ENCODE assay signal across 10 cellular contexts in the genomic region with DNA sequence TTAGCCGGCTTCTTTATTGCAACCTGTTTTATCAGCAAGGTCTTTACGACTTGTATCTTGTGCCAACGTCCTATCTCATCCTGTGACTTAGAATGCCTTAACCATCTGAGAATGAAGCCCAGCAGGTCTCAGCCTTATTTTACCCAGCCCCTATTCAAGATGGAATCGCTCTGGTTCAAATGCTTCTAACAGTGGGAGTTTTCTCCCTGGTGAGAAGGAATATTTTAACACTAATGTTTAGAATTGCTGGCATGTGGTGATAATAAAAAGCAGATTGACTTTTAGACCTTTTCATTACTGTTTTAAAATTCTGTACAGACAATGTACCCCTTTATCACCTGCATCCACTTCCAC. TPM values are rescaled to one million over a fixed set of nuclear protein-coding genes. Genes with fewer than 3 reads are reported as not detected.
DNase-seq lines count a peak whose midpoint lies in the region; ATAC-seq and TF ChIP-seq lines count a peak whose summit lies in the region.
"Had no signal": no experiment of that assay in that cellular context is flagged by ENCODE, and none has a peak within 500 bp of the region (broad histone marks: within the 10 kb centered on the region; RNA-seq: fewer than 3 reads in every experiment).

No MANE protein-coding gene starts in this region.

- H3K27me3 Mint-ChIP-seq in central memory CD8-positive, alpha-beta T cell = no peaks in the 10 kb centered on the region

- no peaks in the 10 kb centered on the region for H3F3A ChIP-seq in DOHH2 (ENCODE audit: control insufficient read depth, insufficient read depth)

- H3K27ac ChIP-seq in DOHH2 (ENCODE audit: low read depth, low read length) = no peak overlapping the region
- H3K27ac ChIP-seq in Karpas-422 (ENCODE audit: low read length) = no peak overlapping the region
- H3K27ac ChIP-seq in osteoblast (ENCODE audit: low read depth, low read length) = peak overlapping the region; percentile 89
- H3K27ac ChIP-seq: transverse colon had no signal

- peaks cover 8% of the 10 kb centered on the region for H3K9me3 Mint-ChIP-seq in central memory CD8-positive, alpha-beta T cell

- intact Hi-C loops in head of caudate nucleus (cut with DNase I) = loop anchor here (10.0 kb wide), 1 partner anchor 121 kb away; no protein-coding TSS in a partner anchor

- H3K4me3 ChIP-seq in DOHH2 (ENCODE audit: low read length) (peak overlapping the region; percentile 57), Karpas-422 (ENCODE audit: low read length) (peak overlapping the region; percentile 16; the same call in 1 of the 2 replicates), osteoblast (ENCODE audit: insufficient read depth, low read length) (no peak overlapping the region)
- H3K4me3 ChIP-seq: transverse colon had no signal

- no peaks in the 10 kb centered on the region for H3K36me3 Mint-ChIP-seq in central memory CD8-positive, alpha-beta T cell (ENCODE audit: insufficient read depth)

- peak overlapping the region; percentile 64 for H3K4me3 Mint-ChIP-seq in central memory CD8-positive, alpha-beta T cell

- peak overlapping the region; percentile 71 for H3K27ac Mint-ChIP-seq in central memory CD8-positive, alpha-beta T cell (ENCODE audit: low read depth)

- H3K9ac ChIP-seq in Karpas-422 (ENCODE audit: low read length) = no peak overlapping the region

- H3K9me2 ChIP-seq in DOHH2 (replicated peaks; ENCODE audit: control insufficient read depth, low read length) (no peaks in the 10 kb centered on the region), Karpas-422 (replicated peaks; ENCODE audit: insufficient read depth, low read length) (no peaks in the 10 kb centered on the region)

- DNase-seq in Karpas-422 = no peak
- DNase-seq in central memory CD8-positive, alpha-beta T cell (ENCODE audit: low spot score in 2 of 2) = no peak
- no peak for DNase-seq in osteoblast (ENCODE audit: insufficient read length, low spot score, missing footprints)
- no peak for DNase-seq in T-helper 9 cell
- DNase-seq in head of caudate nucleus = no peak
- DNase-seq: cerebellar nuclear complex had no signal

- peaks cover 8% of the 10 kb centered on the region for H3K36me3 ChIP-seq in DOHH2 (ENCODE audit: control insufficient read depth, low read length)
- no peaks in the 10 kb centered on the region for H3K36me3 ChIP-seq in Karpas-422 (ENCODE audit: insufficient read depth, low read length)
- H3K36me3 ChIP-seq in osteoblast (ENCODE audit: insufficient read depth, low read length) = no peaks in the 10 kb centered on the region
- H3K36me3 ChIP-seq: transverse colon had no signal

- H3K79me2 ChIP-seq in DOHH2 (ENCODE audit: control insufficient read depth, low read length) (no peaks in the 10 kb centered on the region), Karpas-422 (ENCODE audit: low read length) (no peaks in the 10 kb centered on the region), osteoblast (ENCODE audit: insufficient read depth, low read length) (no peaks in the 10 kb centered on the region)

- peaks cover 22% of the 10 kb centered on the region for H3K4me1 Mint-ChIP-seq in central memory CD8-positive, alpha-beta T cell

- H3K4me1 ChIP-seq in DOHH2 (ENCODE audit: control insufficient read depth, low read length) (peaks cover 18% of the 10 kb centered on the region), Karpas-422 (ENCODE audit: low read length) (0 out of 2 replicates have a peak, but pooled peaks cover 3% of the 10 kb centered on the region), osteoblast (ENCODE audit: insufficient read depth, low read length) (peaks cover 37% of the 10 kb centered on the region)
- H3K4me1 ChIP-seq: transverse colon had no signal

- TF ChIP-seq CTCF in DOHH2 (IDR thresholded peaks at IDR 0.05; ENCODE audit: low read depth, low read length, poor library complexity, severe bottlenecking) (no peak), osteoblast (IDR thresholded peaks at IDR 0.05; ENCODE audit: extremely low read depth, low read depth, low read length) (no peak)

- H4K20me1 ChIP-seq in DOHH2 (ENCODE audit: control insufficient read depth, insufficient read depth, low read depth, low read length) (no peaks in the 10 kb centered on the region), Karpas-422 (ENCODE audit: insufficient read depth, low read depth, low read length) (no peaks in the 10 kb centered on the region), osteoblast (ENCODE audit: insufficient read depth, low read length) (no peaks in the 10 kb centered on the region)

- H2AFZ ChIP-seq in Karpas-422 (ENCODE audit: low read length) (0 out of 2 replicates have a peak overlapping the region, but pooled peaks have one; percentile 44), osteoblast (ENCODE audit: low read length) (peak overlapping the region; percentile 55)

- no peak for ATAC-seq in central memory CD8-positive, alpha-beta T cell (replicated peaks; ENCODE audit: extremely low read depth, poor library complexity, severe bottlenecking)
- ATAC-seq in HG02678 (IDR thresholded peaks at IDR 0.05; ENCODE audit: unreplicated experiment) = no peak

- H3K9me3 ChIP-seq in DOHH2 (ENCODE audit: control insufficient read depth, insufficient read depth, low read length) (peaks cover 20% of the 10 kb centered on the region), Karpas-422 (ENCODE audit: low read length) (no peaks in the 10 kb centered on the region), osteoblast (ENCODE audit: low read depth, low read length) (no peaks in the 10 kb centered on the region)
- H3K9me3 ChIP-seq: transverse colon had no signal

- H3K27me3 ChIP-seq in DOHH2 (ENCODE audit: control insufficient read depth, low read length) (no peaks in the 10 kb centered on the region), Karpas-422 (ENCODE audit: low read length) (no peaks in the 10 kb centered on the region), osteoblast (ENCODE audit: insufficient read depth, low read length) (no peaks in the 10 kb centered on the region)
- H3K27me3 ChIP-seq: transverse colon had no signal

- H3K4me2 ChIP-seq in DOHH2 (ENCODE audit: low read length) (peak overlapping the region; percentile 63), Karpas-422 (ENCODE audit: low read depth, low read length, poor library complexity, severe bottlenecking) (no peak overlapping the region), osteoblast (ENCODE audit: insufficient read depth, low read length) (peak overlapping the region; percentile 8)

RNA-seq across cellular contexts. Expression of a gene that starts 9.9 kb away (rescaled TPM):
- total RNA-seq in Karpas-422 (2014; rRNA removed; shearing (Covaris generic); ENCODE audit: low replicate concordance) = not detected in 2 replicates
- total RNA-seq in osteoblast = 81.3 and 121 TPM in 2 replicates

RNA-seq across cellular contexts. Expression of a gene that starts 20.6 kb away (rescaled TPM):
- total RNA-seq in Karpas-422 (2014; rRNA removed; shearing (Covaris generic); ENCODE audit: low replicate concordance) = not detected in 2 replicates
- 520 and 687 TPM in 2 replicates for total RNA-seq in osteoblast
- total RNA-seq: mononuclear cell had no signal

Comparison
In these comparisons a context has a peak if more than half of its experiments do, and no peak if none do; other contexts are left out.
1. RNA of a gene that starts 9.9 kb away (total RNA-seq): 81.3 to 121 TPM in osteoblast; not detected in Karpas-422; every median in the first group is over 10 times any median in the second.
2. RNA of a gene that starts 20.6 kb away (total RNA-seq): 520 to 687 TPM in osteoblast; not detected in Karpas-422; every median in the first group is over 100 times any median in the second.